Comparison of ENCODE assay signal across 10 cellular contexts in the genomic region with DNA sequence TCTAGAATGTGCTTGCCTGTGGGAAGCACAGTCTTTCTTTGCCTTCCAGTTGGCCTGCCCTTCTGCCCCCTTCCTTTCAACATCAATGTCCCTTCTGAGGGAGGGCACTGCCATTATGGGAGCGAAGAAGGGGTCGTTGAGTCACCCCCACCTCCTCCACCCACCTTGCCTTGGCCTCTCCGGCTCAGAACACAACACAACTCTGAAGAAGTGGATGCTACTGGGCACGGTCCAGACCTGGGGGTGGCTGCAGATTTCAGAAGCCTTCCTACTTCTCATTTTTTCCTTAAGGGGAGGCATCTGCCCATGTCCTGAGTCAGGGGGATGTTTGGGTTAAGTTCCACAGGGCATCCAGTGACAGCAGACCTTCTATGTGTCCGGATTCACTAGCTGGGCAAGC.
"Had no signal": no experiment of that assay in that cellular context is flagged by ENCODE, and none has a peak within 500 bp of the region (broad histone marks: within the 10 kb centered on the region; RNA-seq: fewer than 3 reads in every experiment).

No MANE protein-coding gene starts in this region.

- ATAC-seq: naive thymus-derived CD4-positive, alpha-beta T cell; sciatic nerve; stimulated activated naive B cell treated with anti-CD40 and anti-IgM and Interleukin-4, amounts not matched to agents 10 μg/mL and 1 μg/mL and 100 μg/mL, for 72 hours had no signal

- DNase-seq: activated CD4-positive, alpha-beta T cell treated with anti-CD3 and anti-CD28 coated beads for 1 hour; activated CD4-positive, alpha-beta T cell treated with anti-CD3 and anti-CD28 coated beads, Interleukin-2, amount 50 U/mL, for 48 hours; activated naive CD4-positive, alpha-beta T cell; central memory CD4-positive, alpha-beta T cell; midbrain; naive thymus-derived CD4-positive, alpha-beta T cell; nucleus accumbens; stimulated activated CD4-positive, alpha-beta T cell treated with anti-CD3 and anti-CD28 coated beads, Interleukin-2, amount 100 ng/mL, for 24 hours; stimulated activated naive B cell treated with anti-CD40 and anti-IgM and Interleukin-4, amounts not matched to agents 10 μg/mL and 1 μg/mL and 100 μg/mL, for 72 hours had no signal
